27 cellular contexts compared by ENCODE assay signal in the genomic region with DNA sequence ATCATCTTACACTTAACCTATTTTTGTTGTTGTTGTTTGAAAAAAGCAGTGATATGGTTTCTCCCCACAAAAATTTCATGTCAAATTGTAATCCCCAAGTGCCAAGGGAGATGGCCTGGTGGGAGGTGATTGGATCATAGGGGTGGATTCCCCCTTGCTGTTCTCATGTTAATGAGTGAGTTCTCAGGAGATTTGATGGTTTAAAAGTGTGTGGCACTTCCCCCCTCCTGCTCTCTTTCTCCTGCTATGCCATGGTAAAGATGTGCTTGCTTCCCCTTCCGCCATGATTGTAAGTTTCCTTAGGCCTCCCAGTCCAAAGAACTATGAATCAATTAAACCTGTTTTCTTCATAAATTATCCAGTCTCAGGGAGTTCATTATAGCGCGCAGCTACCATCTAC.
"Had no signal": no experiment of that assay in that cellular context is flagged by ENCODE, and none has a peak within 500 bp of the region (broad histone marks: within the 10 kb centered on the region; RNA-seq: fewer than 3 reads in every experiment).

No MANE protein-coding gene starts in this region.

- H3K36me3 Mint-ChIP-seq: activated CD4-positive, alpha-beta memory T cell treated with anti-CD3 and anti-CD28 coated beads for 36 hours; activated naive CD4-positive, alpha-beta T cell treated with anti-CD3 and anti-CD28 coated beads, Interleukin-2, amount 10 ng/mL, durations not matched to agents 7 days and 5 days; activated naive CD4-positive, alpha-beta T cell treated with anti-CD3 and anti-CD28 coated beads, Interleukin-2, amount 50 U/mL, for 72 hours; activated naive CD8-positive, alpha-beta T cell treated with anti-CD3 and anti-CD28 coated beads, Interleukin-2, amount 10 ng/mL, durations not matched to agents 7 days and 5 days; brain had no signal

- H3K36me3 ChIP-seq: ascending aorta, breast epithelium, cardiac muscle cell, heart right ventricle had no signal

- H3K9me3 Mint-ChIP-seq: activated naive CD8-positive, alpha-beta T cell treated with anti-CD3 and anti-CD28 coated beads, Interleukin-2, amount 10 ng/mL, durations not matched to agents 7 days and 5 days; brain; dendritic cell treated with granulocyte-macrophage colony-stimulating factor and Interleukin-4, amounts not matched to agents 40 ng/mL and 50 ng/mL, for 4 days; endodermal cell had no signal

- H3K9me3 ChIP-seq: ascending aorta, breast epithelium, heart right ventricle had no signal

- H3K4me1 ChIP-seq: ascending aorta, breast epithelium, heart right ventricle had no signal

- H3K27me3 Mint-ChIP-seq: activated CD4-positive, alpha-beta memory T cell treated with anti-CD3 and anti-CD28 coated beads for 36 hours; activated naive CD4-positive, alpha-beta T cell treated with anti-CD3 and anti-CD28 coated beads, Interleukin-2, amount 10 ng/mL, durations not matched to agents 7 days and 5 days; activated naive CD8-positive, alpha-beta T cell treated with anti-CD3 and anti-CD28 coated beads, Interleukin-2, amount 10 ng/mL, durations not matched to agents 7 days and 5 days; activated T-cell treated with anti-CD3 and anti-CD28 coated beads, Interleukin-2, amount 50 U/mL, for 24 hours; brain; dendritic cell treated with granulocyte-macrophage colony-stimulating factor and Interleukin-4, amounts not matched to agents 40 ng/mL and 50 ng/mL, for 4 days had no signal

- ATAC-seq: activated naive CD4-positive, alpha-beta T cell treated with anti-CD3 and anti-CD28 coated beads, Interleukin-2, amount 50 U/mL, for 72 hours; activated T-cell treated with anti-CD3 and anti-CD28 coated beads, Interleukin-2, amount 50 U/mL, for 72 hours; esophagus mucosa; heart right ventricle had no signal

- H3K27me3 ChIP-seq: ascending aorta, breast epithelium, cardiac muscle cell, dorsolateral prefrontal cortex, heart right ventricle had no signal

- H3K27ac Mint-ChIP-seq: activated CD4-positive, alpha-beta memory T cell treated with anti-CD3 and anti-CD28 coated beads for 36 hours; activated naive CD4-positive, alpha-beta T cell treated with anti-CD3 and anti-CD28 coated beads, Interleukin-2, amount 10 ng/mL, durations not matched to agents 7 days and 5 days; activated naive CD4-positive, alpha-beta T cell treated with anti-CD3 and anti-CD28 coated beads, Interleukin-2, amount 50 U/mL, for 72 hours; activated naive CD8-positive, alpha-beta T cell treated with anti-CD3 and anti-CD28 coated beads, Interleukin-2, amount 10 ng/mL, durations not matched to agents 7 days and 5 days; activated T-cell treated with anti-CD3 and anti-CD28 coated beads, Interleukin-2, amount 50 U/mL, for 24 hours; activated T-cell treated with anti-CD3 and anti-CD28 coated beads, Interleukin-2, amount 50 U/mL, for 72 hours; brain; dendritic cell treated with granulocyte-macrophage colony-stimulating factor and Interleukin-4, amounts not matched to agents 40 ng/mL and 50 ng/mL, for 4 days; endodermal cell had no signal

- H3K27ac ChIP-seq: ascending aorta, breast epithelium, cardiac muscle cell, coronary artery, dorsolateral prefrontal cortex, heart right ventricle had no signal

- H3K4me1 Mint-ChIP-seq: activated naive CD4-positive, alpha-beta T cell treated with anti-CD3 and anti-CD28 coated beads, Interleukin-2, amount 10 ng/mL, durations not matched to agents 7 days and 5 days; activated naive CD8-positive, alpha-beta T cell treated with anti-CD3 and anti-CD28 coated beads, Interleukin-2, amount 10 ng/mL, durations not matched to agents 7 days and 5 days; brain had no signal

- H3K4me3 Mint-ChIP-seq: activated CD4-positive, alpha-beta memory T cell treated with anti-CD3 and anti-CD28 coated beads for 36 hours; activated naive CD4-positive, alpha-beta T cell treated with anti-CD3 and anti-CD28 coated beads, Interleukin-2, amount 10 ng/mL, durations not matched to agents 7 days and 5 days; activated naive CD8-positive, alpha-beta T cell treated with anti-CD3 and anti-CD28 coated beads, Interleukin-2, amount 10 ng/mL, durations not matched to agents 7 days and 5 days; activated T-cell treated with anti-CD3 and anti-CD28 coated beads, Interleukin-2, amount 50 U/mL, for 24 hours; activated T-cell treated with anti-CD3 and anti-CD28 coated beads, Interleukin-2, amount 50 U/mL, for 72 hours; brain; dendritic cell treated with granulocyte-macrophage colony-stimulating factor and Interleukin-4, amounts not matched to agents 40 ng/mL and 50 ng/mL, for 4 days; endodermal cell had no signal

- H3K4me3 ChIP-seq: ascending aorta, breast epithelium, cardiac muscle cell, coronary artery, dorsolateral prefrontal cortex, heart right ventricle had no signal

- DNase-seq: activated CD4-positive, alpha-beta memory T cell treated with anti-CD3 and anti-CD28 coated beads for 36 hours; activated CD4-positive, alpha-beta T cell treated with anti-CD3 and anti-CD28 coated beads for 48 hours; activated CD4-positive, alpha-beta T cell treated with anti-CD3 and anti-CD28 coated beads, Interleukin-2, amount 50 U/mL, for 1 hour; activated CD8-positive, alpha-beta memory T cell treated with anti-CD3 and anti-CD28 coated beads, Interleukin-2, amount 50 U/mL, for 48 hours; activated gamma-delta T cell; activated naive CD4-positive, alpha-beta T cell; activated naive CD4-positive, alpha-beta T cell treated with anti-CD3 and anti-CD28 coated beads, Interleukin-2, amount 10 ng/mL, durations not matched to agents 7 days and 5 days; activated naive CD8-positive, alpha-beta T cell treated with anti-CD3 and anti-CD28 coated beads, Interleukin-2, amount 10 ng/mL, durations not matched to agents 7 days and 5 days; activated T-cell treated with anti-CD3 and anti-CD28 coated beads for 4 hours; activated T-cell treated with anti-CD3 and anti-CD28 coated beads, Interleukin-2, amount 50 U/mL, for 24 hours; activated T-cell treated with anti-CD3 and anti-CD28 coated beads, Interleukin-2, amount 50 U/mL, for 72 hours; central memory CD4-positive, alpha-beta T cell; cerebellar nuclear complex; dorsolateral prefrontal cortex; effector memory CD4-positive, alpha-beta T cell; endodermal cell; foreskin fibroblast; heart right ventricle; T-helper 2 cell had no signal
